Comparison of ENCODE assay signal across 1 cellular context in genomic region chr1:212656730-212657129, GRCh38.
TF ChIP-seq lines count a peak whose summit lies in the region.

No MANE protein-coding gene starts in this region.

TF ChIP-seq in IMR-90, 13 proteins besides CTCF, POLR2A, EP300 and RAD21:
- TF ChIP-seq MXI1 (IDR thresholded peaks at IDR 0.05; ENCODE audit: borderline replicate concordance, low read depth, low read length), result no peak
- TF ChIP-seq CEBPB (IDR thresholded peaks at IDR 0.05; ENCODE audit: low read depth, low read length), result no peak
